ENCODE assay signal across 8 cellular contexts in genomic region chr17:79951361-79952264, GRCh38.
A peak's percentile ranks its signal among the peaks of the same experiment; 100 is the strongest.
DNase-seq lines count a peak whose midpoint lies in the region; ATAC-seq and TF ChIP-seq lines count a peak whose summit lies in the region.

No MANE protein-coding gene starts in this region.

- peak overlapping the region; percentile 64 for H3K14ac ChIP-seq in trophoblast cell (ENCODE audit: low read length)

- peaks cover 45% of the 10 kb centered on the region for H4K20me1 ChIP-seq in BLaER1

- no peak overlapping the region for H4K12ac ChIP-seq in trophoblast cell (ENCODE audit: low read depth, low read length)

- no peak overlapping the region for H2AK5ac ChIP-seq in trophoblast cell (ENCODE audit: low read length)

- peak in 2 of 3 donors; percentile 46 to 58 for DNase-seq in Peyer's patch
- peak; percentile 67 for DNase-seq in Right ventricle myocardium superior
- DNase-seq in trophoblast cell = peak; percentile 4 to 17
- DNase-seq in stimulated activated CD4-positive, alpha-beta T cell treated with anti-CD3 and anti-CD28 coated beads, Interleukin-15, amount 100 ng/mL, for 24 hours = no peak
- no peak for DNase-seq in DMS53 treated with DMSO at 0.1 percent for 48 hours (lab: John Stamatoyannopoulos, UW; ENCODE audit: unreplicated experiment)

- H3K79me1 ChIP-seq in trophoblast cell (ENCODE audit: low read length) = peaks cover 9% of the 10 kb centered on the region

- WGBS in trophoblast cell (ENCODE audit: extremely low coverage, insufficient coverage, insufficient read length) = no CpG with 5 or more reads among the region's 31 CpGs

- no peak overlapping the region for H4K8ac ChIP-seq in trophoblast cell (ENCODE audit: low read depth, low read length)

- intact Hi-C loops in Right ventricle myocardium superior (cut with DNase I) = no loop called here

- peaks cover 8% of the 10 kb centered on the region for H3K27me3 ChIP-seq in BLaER1
- no peaks in the 10 kb centered on the region for H3K27me3 ChIP-seq in Peyer's patch
- H3K27me3 ChIP-seq in trophoblast cell (ENCODE audit: insufficient read depth, low read length) = no peaks in the 10 kb centered on the region

- no peak overlapping the region for H3K4ac ChIP-seq in trophoblast cell (ENCODE audit: low read depth, low read length)

- ATAC-seq in Right ventricle myocardium superior (ENCODE audit: poor library complexity) (peak; percentile 71), GM21526 (IDR thresholded peaks at IDR 0.05; ENCODE audit: low FRiP score, unreplicated experiment) (no peak), GM21786 (IDR thresholded peaks at IDR 0.05; ENCODE audit: unreplicated experiment) (no peak)

- peak overlapping the region; percentile 99 for H3K4me2 ChIP-seq in BLaER1
- H3K4me2 ChIP-seq in trophoblast cell (ENCODE audit: low read length) = peak overlapping the region; percentile 22

- H3K9me3 ChIP-seq in BLaER1 (no peaks in the 10 kb centered on the region), Peyer's patch (no peaks in the 10 kb centered on the region), trophoblast cell (ENCODE audit: insufficient read depth, low read depth, low read length) (no peaks in the 10 kb centered on the region)

- H2BK12ac ChIP-seq in trophoblast cell (ENCODE audit: low read length) = peak overlapping the region; percentile 23

- H3K4me3 ChIP-seq in BLaER1 (peak overlapping the region; percentile 56), Peyer's patch (no peak overlapping the region), trophoblast cell (ENCODE audit: low read depth, low read length) (no peak overlapping the region)

- H3K36me3 ChIP-seq in BLaER1 (no peaks in the 10 kb centered on the region), Peyer's patch (peaks cover 0 to 19% (median 0%) of the 10 kb centered on the region in 3 donors), trophoblast cell (ENCODE audit: control insufficient read depth in 1 of 2, insufficient read depth in 2 of 2, low read length in 2 of 2) (peaks cover 18 to 20% of the 10 kb centered on the region in 2 experiments)

- H3K79me2 ChIP-seq in trophoblast cell (ENCODE audit: control insufficient read depth, insufficient read depth, low read length, poor library complexity) = no peaks in the 10 kb centered on the region

- H3K18ac ChIP-seq in trophoblast cell (ENCODE audit: low read length) = no peak overlapping the region

- H3K27ac ChIP-seq in BLaER1 (peak overlapping the region; percentile 66; the same call in 1 of the 2 replicates), Peyer's patch (peak overlapping the region in 3 of 4 donors; percentile 31 to 57 (median 46)), trophoblast cell (ENCODE audit: low read depth, low read length) (peak overlapping the region; percentile 80)

- peak overlapping the region; percentile 56 for H2BK120ac ChIP-seq in trophoblast cell (ENCODE audit: insufficient read depth, low read length, poor library complexity)

- H3K9ac ChIP-seq in BLaER1 (peak overlapping the region; percentile 50; the same call in 1 of the 2 replicates), trophoblast cell (ENCODE audit: low read length) (no peak overlapping the region)

- H2BK5ac ChIP-seq in trophoblast cell (ENCODE audit: low read depth, low read length, poor library complexity) = peak overlapping the region; percentile 52

- H4K91ac ChIP-seq in trophoblast cell (ENCODE audit: low read depth, low read length) = peak overlapping the region; percentile 45

- H3K4me1 ChIP-seq in BLaER1 (peaks cover 76% of the 10 kb centered on the region), Peyer's patch (peaks cover 0 to 20% (median 0%) of the 10 kb centered on the region in 4 donors), trophoblast cell (ENCODE audit: control insufficient read depth in 1 of 2, insufficient read depth in 2 of 2, low read length in 2 of 2) (peaks cover 28 to 33% of the 10 kb centered on the region in 2 experiments)

- TF ChIP-seq POLR2A in Peyer's patch (IDR thresholded peaks at IDR 0.05) = no peak

- no peak overlapping the region for H3K23ac ChIP-seq in trophoblast cell (ENCODE audit: low read length)

- no peak overlapping the region for H2AFZ ChIP-seq in trophoblast cell (ENCODE audit: insufficient read depth, low read length, poor library complexity)

- TF ChIP-seq CTCF in Peyer's patch (IDR thresholded peaks at IDR 0.05) = peak in 1 of 6 experiments; percentile 27

Comparison
In these comparisons a context has a peak if more than half of its experiments do, and no peak if none do; other contexts are left out.
1. DNase-seq: peak in Peyer's patch (2 of 3), Right ventricle myocardium superior (single experiment) and trophoblast cell (2 of 2); none in stimulated activated CD4-positive, alpha-beta T cell treated with anti-CD3 and anti-CD28 coated beads, Interleukin-15, amount 100 ng/mL, for 24 hours (single experiment) and DMS53 treated with DMSO at 0.1 percent for 48 hours (single experiment).
2. Peak in every context shown above with its lines, with median percentiles within 50 percentile points of each other: H3K27ac ChIP-seq.